Comparison of ENCODE assay signal across 1 cellular context in genomic region chr22:21971858-21972275, GRCh38.
TF ChIP-seq lines count a peak whose summit lies in the region.

No MANE protein-coding gene starts in this region.

TF ChIP-seq in K562, 482 proteins besides CTCF, POLR2A, EP300 and RAD21 (continued from another document and continues in another):
- TF ChIP-seq CLOCK (CRISPR knock-in tag; IDR thresholded peaks at IDR 0.05; ENCODE audit: borderline replicate concordance) (no peak), TRIM25 (IDR thresholded peaks at IDR 0.05; ENCODE audit: borderline replicate concordance) (peak; percentile 29; the same call in 1 of the 2 replicates), U2AF1 (optimal IDR thresholded peaks at IDR 0.05; ENCODE audit: low read depth, low read length) (no peak), MBD2 (IDR thresholded peaks at IDR 0.05; ENCODE audit: borderline replicate concordance, low read depth) (no peak), THAP7 (CRISPR knock-in tag; IDR thresholded peaks at IDR 0.05) (no peak), ZNF282 (CRISPR knock-in tag; IDR thresholded peaks at IDR 0.05) (no peak), OTX1 (CRISPR knock-in tag; IDR thresholded peaks at IDR 0.05) (peak; percentile 84; the same call in 1 of the 2 replicates), ZNF121 (CRISPR knock-in tag; conservative IDR thresholded peaks at IDR 0.05) (no peak), ZNF639 (CRISPR knock-in tag; conservative IDR thresholded peaks at IDR 0.05 in 1 of 2, IDR thresholded peaks at IDR 0.05 in 1 of 2) (peak in 1 of 2 experiments; percentile 58; a peak in 1 of 4 replicates), POLR3A (IDR thresholded peaks at IDR 0.05; ENCODE audit: borderline replicate concordance, extremely low read depth, insufficient read depth, insufficient read length) (no peak), C11orf30 (IDR thresholded peaks at IDR 0.05; ENCODE audit: low read depth) (no peak), ZNF76 (CRISPR knock-in tag; IDR thresholded peaks at IDR 0.05; ENCODE audit: borderline replicate concordance) (no peak), MTA3 (IDR thresholded peaks at IDR 0.05; ENCODE audit: borderline replicate concordance) (no peak), ZNF655 (CRISPR knock-in tag; IDR thresholded peaks at IDR 0.05) (no peak), LARP7 (IDR thresholded peaks at IDR 0.05) (no peak), SRSF3 (IDR thresholded peaks at IDR 0.05; ENCODE audit: insufficient read depth, low read length) (no peak), NCOA2 (IDR thresholded peaks at IDR 0.05; ENCODE audit: partially characterized antibody in 2 of 2) (no peak), ZNF354B (CRISPR knock-in tag; IDR thresholded peaks at IDR 0.05) (no peak), SAP30 (IDR thresholded peaks at IDR 0.05; ENCODE audit: borderline replicate concordance, insufficient read depth, low read depth, low read length, poor library complexity, severe bottlenecking) (no peak), SUPT5H (IDR thresholded peaks at IDR 0.05) (peak; percentile 39; the same call in 1 of the 2 replicates), YY1 (IDR thresholded peaks at IDR 0.05; ENCODE audit: borderline replicate concordance in 1 of 3, control insufficient read depth in 1 of 3, extremely low read depth in 1 of 3, insufficient read depth in 3 of 3, insufficient read length in 1 of 3, insufficient replicate concordance in 2 of 3, low read depth in 1 of 3, low read length in 2 of 3) (no peak), CUX1 (CRISPR knock-in tag; IDR thresholded peaks at IDR 0.05) (no peak), BCLAF1 (IDR thresholded peaks at IDR 0.05; ENCODE audit: borderline replicate concordance in 1 of 2, control insufficient read depth in 1 of 2, low read depth in 2 of 2, low read length in 1 of 2) (no peak), MLX (CRISPR knock-in tag; conservative IDR thresholded peaks at IDR 0.05) (peak in 1 of 2 experiments; percentile 87; a peak in 3 of 4 replicates), SMARCB1 (IDR thresholded peaks at IDR 0.05; ENCODE audit: insufficient read length, low read depth) (no peak), ZNF23 (CRISPR knock-in tag; IDR thresholded peaks at IDR 0.05) (no peak), TAF1 (IDR thresholded peaks at IDR 0.05; ENCODE audit: control insufficient read depth, extremely low read depth, insufficient read depth, low read length, severe bottlenecking) (no peak), EHMT2 (IDR thresholded peaks at IDR 0.05) (no peak), NELFE (IDR thresholded peaks at IDR 0.05; ENCODE audit: insufficient read depth, insufficient read length) (no peak), ZNF511 (CRISPR knock-in tag; IDR thresholded peaks at IDR 0.05) (no peak), KDM1A (IDR thresholded peaks at IDR 0.05) (no peak), ETS1 (conservative IDR thresholded peaks at IDR 0.05; ENCODE audit: control insufficient read depth, low read depth, low read length) (no peak), RB1 (IDR thresholded peaks at IDR 0.05; ENCODE audit: low read depth) (no peak), XRCC5 (IDR thresholded peaks at IDR 0.05; ENCODE audit: low read depth, low read length) (no peak), ZNF449 (CRISPR knock-in tag; IDR thresholded peaks at IDR 0.05) (no peak), SP1 (CRISPR knock-in tag; IDR thresholded peaks at IDR 0.05) (no peak), NFIC (IDR thresholded peaks at IDR 0.05) (no peak), POLR2H (tag; IDR thresholded peaks at IDR 0.05; ENCODE audit: low read depth) (no peak), RHOXF2B (CRISPR knock-in tag; conservative IDR thresholded peaks at IDR 0.05) (no peak), KDM5B (IDR thresholded peaks at IDR 0.05; ENCODE audit: insufficient replicate concordance, low read depth, low read length) (no peak)
